In the genomic region with DNA sequence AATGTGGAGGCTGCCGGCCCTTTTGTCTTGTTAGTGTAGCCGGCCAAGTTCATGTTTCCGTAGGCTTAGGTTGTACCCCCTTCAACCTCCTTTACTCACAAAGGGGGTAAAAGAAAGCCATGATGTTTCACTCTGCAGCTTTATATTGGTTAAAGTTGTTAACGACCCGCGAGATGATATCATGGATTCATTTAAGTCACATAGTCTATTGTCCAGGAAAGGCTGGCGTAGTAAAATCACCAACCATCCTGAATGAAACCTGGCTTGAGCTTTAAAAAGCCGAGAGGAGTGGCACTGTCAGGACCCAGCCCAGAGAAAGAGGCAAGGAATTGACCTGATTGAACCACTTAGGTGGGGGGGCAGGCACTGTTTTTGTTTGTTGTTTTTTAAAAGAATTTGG, we compare ENCODE assay signal across 1 cellular context.
TF ChIP-seq lines count a peak whose summit lies in the region.

No MANE protein-coding gene starts in this region.

TF ChIP-seq in liver, 16 proteins besides CTCF, POLR2A, EP300 and RAD21 (continued from another document):
- TF ChIP-seq, protein P1, sequence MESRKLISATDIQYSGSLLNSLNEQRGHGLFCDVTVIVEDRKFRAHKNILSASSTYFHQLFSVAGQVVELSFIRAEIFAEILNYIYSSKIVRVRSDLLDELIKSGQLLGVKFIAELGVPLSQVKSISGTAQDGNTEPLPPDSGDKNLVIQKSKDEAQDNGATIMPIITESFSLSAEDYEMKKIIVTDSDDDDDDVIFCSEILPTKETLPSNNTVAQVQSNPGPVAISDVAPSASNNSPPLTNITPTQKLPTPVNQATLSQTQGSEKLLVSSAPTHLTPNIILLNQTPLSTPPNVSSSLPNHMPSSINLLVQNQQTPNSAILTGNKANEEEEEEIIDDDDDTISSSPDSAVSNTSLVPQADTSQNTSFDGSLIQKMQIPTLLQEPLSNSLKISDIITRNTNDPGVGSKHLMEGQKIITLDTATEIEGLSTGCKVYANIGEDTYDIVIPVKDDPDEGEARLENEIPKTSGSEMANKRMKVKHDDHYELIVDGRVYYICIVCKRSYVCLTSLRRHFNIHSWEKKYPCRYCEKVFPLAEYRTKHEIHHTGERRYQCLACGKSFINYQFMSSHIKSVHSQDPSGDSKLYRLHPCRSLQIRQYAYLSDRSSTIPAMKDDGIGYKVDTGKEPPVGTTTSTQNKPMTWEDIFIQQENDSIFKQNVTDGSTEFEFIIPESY (IDR thresholded peaks at IDR 0.05): no peak
- TF ChIP-seq RXRA (IDR thresholded peaks at IDR 0.05) (no peak), HNF4G (IDR thresholded peaks at IDR 0.05) (no peak), SP1 (IDR thresholded peaks at IDR 0.05) (no peak), TAF1 (conservative IDR thresholded peaks at IDR 0.05) (no peak), HNF4A (conservative IDR thresholded peaks at IDR 0.05) (no peak), FOXA1 (IDR thresholded peaks at IDR 0.05) (no peak), GABPA (IDR thresholded peaks at IDR 0.05 in 1 of 2, conservative IDR thresholded peaks at IDR 0.05 in 1 of 2) (no peak), JUND (IDR thresholded peaks at IDR 0.05) (no peak), YY1 (IDR thresholded peaks at IDR 0.05) (no peak)
